ENCODE assay signal across 9 cellular contexts in genomic region chr5:172361566-172362238, GRCh38.
DNase-seq lines count a peak whose midpoint lies in the region; ATAC-seq lines count a peak whose summit lies in the region.
"Had no signal": no experiment of that assay in that cellular context is flagged by ENCODE, and none has a peak within 500 bp of the region (broad histone marks: within the 10 kb centered on the region; RNA-seq: fewer than 3 reads in every experiment).

No MANE protein-coding gene starts in this region.

- peak overlapping the region; percentile 66 for H3K27ac ChIP-seq in mesodermal cell (ENCODE audit: low read depth, low read length, severe bottlenecking)

- H3K4me3 Mint-ChIP-seq in activated naive CD8-positive, alpha-beta T cell treated with anti-CD3 and anti-CD28 coated beads, Interleukin-2, amount 50 U/mL, for 24 hours, result no peak overlapping the region
- H3K4me3 Mint-ChIP-seq: central memory CD8-positive, alpha-beta T cell had no signal

- 99 to 100% methylated on average over 5 to 8 of the region's 9 CpGs for WGBS in mesodermal cell (ENCODE audit: insufficient coverage in 2 of 2), 2 experiments

- H3K27me3 Mint-ChIP-seq in activated naive CD8-positive, alpha-beta T cell treated with anti-CD3 and anti-CD28 coated beads, Interleukin-2, amount 50 U/mL, for 24 hours, result no peaks in the 10 kb centered on the region

- peak overlapping the region; percentile 89 for H3K27ac Mint-ChIP-seq in activated naive CD8-positive, alpha-beta T cell treated with anti-CD3 and anti-CD28 coated beads, Interleukin-2, amount 50 U/mL, for 24 hours

- peaks cover 10% of the 10 kb centered on the region for H3K4me1 Mint-ChIP-seq in activated naive CD8-positive, alpha-beta T cell treated with anti-CD3 and anti-CD28 coated beads, Interleukin-2, amount 50 U/mL, for 24 hours

- peak; percentile 96 for DNase-seq in Daoy (ENCODE audit: low read depth)
- DNase-seq in HS-5 (ENCODE audit: low read depth), result peak; percentile 99
- DNase-seq in activated naive CD8-positive, alpha-beta T cell treated with anti-CD3 and anti-CD28 coated beads, Interleukin-2, amount 50 U/mL, for 24 hours, result peak; percentile 38
- no peak for DNase-seq in NCI-H1105 treated with DMSO at 0.1 percent for 48 hours (lab: John Stamatoyannopoulos, UW)
- DNase-seq in NCI-H1092 (lab: John Stamatoyannopoulos, UW), result no peak
- DNase-seq in KBM-7, result no peak

- H3K36me3 ChIP-seq in mesodermal cell (ENCODE audit: control insufficient read depth, insufficient read depth, low read length), result peaks cover 90% of the 10 kb centered on the region

- H3K9me3 Mint-ChIP-seq in activated naive CD8-positive, alpha-beta T cell treated with anti-CD3 and anti-CD28 coated beads, Interleukin-2, amount 50 U/mL, for 24 hours, result no peaks in the 10 kb centered on the region
- H3K9me3 Mint-ChIP-seq: central memory CD8-positive, alpha-beta T cell had no signal

- in situ Hi-C loops in KBM-7 (cut with MboI; ENCODE audit: low pct_unique_long_range_greater_than_20kb, low sequenced_read_pairs), result no loop called here

- H3K9me3 ChIP-seq in mesodermal cell (ENCODE audit: control insufficient read depth, low read length), result no peaks in the 10 kb centered on the region

- H3K36me3 Mint-ChIP-seq in activated naive CD8-positive, alpha-beta T cell treated with anti-CD3 and anti-CD28 coated beads, Interleukin-2, amount 50 U/mL, for 24 hours (ENCODE audit: low read depth), result no peaks in the 10 kb centered on the region

- H3K4me1 ChIP-seq in mesodermal cell (ENCODE audit: control insufficient read depth, insufficient read depth, low read length, poor library complexity, severe bottlenecking), result peaks cover 3% of the 10 kb centered on the region

- H3K4me3 ChIP-seq in mesodermal cell (ENCODE audit: extremely low read depth, insufficient read depth, low read length, poor library complexity, severe bottlenecking), result no peak overlapping the region

- peak; percentile 89 for ATAC-seq in activated naive CD8-positive, alpha-beta T cell treated with anti-CD3 and anti-CD28 coated beads, Interleukin-2, amount 50 U/mL, for 24 hours
- ATAC-seq in GM18511 (IDR thresholded peaks at IDR 0.05; ENCODE audit: unreplicated experiment), result no peak

Comparison
In these comparisons a context has a peak if more than half of its experiments do, and no peak if none do; other contexts are left out.
1. DNase-seq: peak in Daoy (single experiment), HS-5 (single experiment) and activated naive CD8-positive, alpha-beta T cell treated with anti-CD3 and anti-CD28 coated beads, Interleukin-2, amount 50 U/mL, for 24 hours (single experiment); none in NCI-H1105 treated with DMSO at 0.1 percent for 48 hours (single experiment), NCI-H1092 (single experiment) and KBM-7 (single experiment).